ENCODE assay signal across 30 cellular contexts in genomic region chr12:39176376-39176775, GRCh38.
"Had no signal": no experiment of that assay in that cellular context is flagged by ENCODE, and none has a peak within 500 bp of the region (broad histone marks: within the 10 kb centered on the region; RNA-seq: fewer than 3 reads in every experiment).

No MANE protein-coding gene starts in this region.

- DNase-seq: activated CD4-positive, alpha-beta memory T cell treated with anti-CD3 and anti-CD28 coated beads for 36 hours; activated CD4-positive, alpha-beta T cell treated with anti-CD3 and anti-CD28 coated beads for 36 hours; activated CD4-positive, alpha-beta T cell treated with anti-CD3 and anti-CD28 coated beads, Interleukin-2, amount 10 ng/mL, durations not matched to agents 24 days and 14 days; activated CD4-positive, CD25-positive, alpha-beta regulatory T cell; activated CD4-positive, CD25-positive, alpha-beta regulatory T cell treated with anti-CD3 and anti-CD28 coated beads, Interleukin-2, amount 50 U/mL, for 72 hours; activated CD8-positive, alpha-beta memory T cell treated with anti-CD3 and anti-CD28 coated beads, Interleukin-2, amount 10 ng/mL, durations not matched to agents 7 days and 5 days; activated CD8-positive, alpha-beta memory T cell treated with anti-CD3 and anti-CD28 coated beads, Interleukin-2, amount 50 U/mL, for 4 hours; activated CD8-positive, alpha-beta T cell treated with anti-CD3 and anti-CD28 coated beads, Interleukin-2, amount 10 ng/mL, durations not matched to agents 7 days and 5 days; activated effector memory CD4-positive, alpha-beta T cell treated with anti-CD3 and anti-CD28 coated beads, Interleukin-2, amount 50 U/mL, for 16 hours; activated naive CD4-positive, alpha-beta T cell treated with anti-CD3 and anti-CD28 coated beads for 36 hours; activated naive CD8-positive, alpha-beta T cell treated with anti-CD3 and anti-CD28 coated beads for 36 hours; activated naive CD8-positive, alpha-beta T cell treated with anti-CD3 and anti-CD28 coated beads, Interleukin-2, amount 50 U/mL, for 24 hours; activated T-cell treated with anti-CD3 and anti-CD28 coated beads, Interleukin-2, amount 50 U/mL, for 1 hour; activated T-cell treated with anti-CD3 and anti-CD28 coated beads, Interleukin-2, amount 50 U/mL, for 48 hours; adrenal gland; central memory CD4-positive, alpha-beta T cell; cerebellar nuclear complex; colonic mucosa; effector CD8-positive, alpha-beta T cell; esophagus squamous epithelium; foreskin fibroblast; head of caudate nucleus; T-helper 2 cell had no signal

- H3K4me3 ChIP-seq: adrenal gland, ascending aorta, breast epithelium, cardiac muscle cell, colonic mucosa, esophagus squamous epithelium had no signal

- H3K27me3 Mint-ChIP-seq: activated CD4-positive, alpha-beta memory T cell treated with anti-CD3 and anti-CD28 coated beads for 36 hours; activated CD4-positive, alpha-beta T cell treated with anti-CD3 and anti-CD28 coated beads for 36 hours; activated CD4-positive, alpha-beta T cell treated with anti-CD3 and anti-CD28 coated beads, Interleukin-2, amount 10 ng/mL, durations not matched to agents 24 days and 14 days; activated CD8-positive, alpha-beta memory T cell treated with anti-CD3 and anti-CD28 coated beads, Interleukin-2, amount 10 ng/mL, durations not matched to agents 7 days and 5 days; activated naive CD8-positive, alpha-beta T cell treated with anti-CD3 and anti-CD28 coated beads for 36 hours; activated naive CD8-positive, alpha-beta T cell treated with anti-CD3 and anti-CD28 coated beads, Interleukin-2, amount 50 U/mL, for 24 hours; brain had no signal

- H3K4me1 Mint-ChIP-seq: activated CD4-positive, alpha-beta T cell treated with anti-CD3 and anti-CD28 coated beads for 36 hours; activated CD4-positive, alpha-beta T cell treated with anti-CD3 and anti-CD28 coated beads, Interleukin-2, amount 10 ng/mL, durations not matched to agents 24 days and 14 days; activated CD8-positive, alpha-beta memory T cell treated with anti-CD3 and anti-CD28 coated beads, Interleukin-2, amount 10 ng/mL, durations not matched to agents 7 days and 5 days; activated naive CD4-positive, alpha-beta T cell treated with anti-CD3 and anti-CD28 coated beads, Interleukin-2, amount 50 U/mL, for 24 hours; activated naive CD8-positive, alpha-beta T cell treated with anti-CD3 and anti-CD28 coated beads for 36 hours; activated naive CD8-positive, alpha-beta T cell treated with anti-CD3 and anti-CD28 coated beads, Interleukin-2, amount 50 U/mL, for 24 hours had no signal

- H3K27ac Mint-ChIP-seq: activated CD4-positive, alpha-beta memory T cell treated with anti-CD3 and anti-CD28 coated beads for 36 hours; activated CD4-positive, alpha-beta T cell treated with anti-CD3 and anti-CD28 coated beads for 36 hours; activated CD4-positive, alpha-beta T cell treated with anti-CD3 and anti-CD28 coated beads, Interleukin-2, amount 10 ng/mL, durations not matched to agents 24 days and 14 days; activated CD8-positive, alpha-beta memory T cell treated with anti-CD3 and anti-CD28 coated beads, Interleukin-2, amount 10 ng/mL, durations not matched to agents 7 days and 5 days; activated CD8-positive, alpha-beta T cell treated with anti-CD3 and anti-CD28 coated beads, Interleukin-2, amount 10 ng/mL, durations not matched to agents 7 days and 5 days; activated naive CD4-positive, alpha-beta T cell treated with anti-CD3 and anti-CD28 coated beads for 36 hours; activated naive CD4-positive, alpha-beta T cell treated with anti-CD3 and anti-CD28 coated beads, Interleukin-2, amount 50 U/mL, for 24 hours; activated naive CD8-positive, alpha-beta T cell treated with anti-CD3 and anti-CD28 coated beads for 36 hours; activated naive CD8-positive, alpha-beta T cell treated with anti-CD3 and anti-CD28 coated beads, Interleukin-2, amount 50 U/mL, for 24 hours; activated T-helper 1 cell treated with anti-CD3 and anti-CD28 coated beads, Interleukin-12 subunit alpha, Interleukin-12 subunit beta, Interleukin-2, Interleukin-4 antibody, amounts not matched to agents 30 ng/mL and 10 ng/mL and 1 ng/mL, durations not matched to agents 14 hours and 24 hours and 36 hours; activated T-helper 2 cell treated with anti-CD3 and anti-CD28 coated beads, Interferon-gamma antibody, Interleukin-2, Interleukin-4, amounts not matched to agents 10 μg/mL and 5 μg/mL and 100 μg/mL, durations not matched to agents 14 hours and 24 hours and 36 hours; brain had no signal

- H3K4me3 Mint-ChIP-seq: activated CD4-positive, alpha-beta memory T cell treated with anti-CD3 and anti-CD28 coated beads for 36 hours; activated CD4-positive, alpha-beta T cell treated with anti-CD3 and anti-CD28 coated beads for 36 hours; activated CD4-positive, alpha-beta T cell treated with anti-CD3 and anti-CD28 coated beads, Interleukin-2, amount 10 ng/mL, durations not matched to agents 24 days and 14 days; activated CD8-positive, alpha-beta memory T cell treated with anti-CD3 and anti-CD28 coated beads, Interleukin-2, amount 10 ng/mL, durations not matched to agents 7 days and 5 days; activated CD8-positive, alpha-beta T cell treated with anti-CD3 and anti-CD28 coated beads, Interleukin-2, amount 10 ng/mL, durations not matched to agents 7 days and 5 days; activated naive CD4-positive, alpha-beta T cell treated with anti-CD3 and anti-CD28 coated beads for 36 hours; activated naive CD4-positive, alpha-beta T cell treated with anti-CD3 and anti-CD28 coated beads, Interleukin-2, amount 50 U/mL, for 24 hours; activated naive CD8-positive, alpha-beta T cell treated with anti-CD3 and anti-CD28 coated beads for 36 hours; activated naive CD8-positive, alpha-beta T cell treated with anti-CD3 and anti-CD28 coated beads, Interleukin-2, amount 50 U/mL, for 24 hours; activated T-helper 1 cell treated with anti-CD3 and anti-CD28 coated beads, Interleukin-12 subunit alpha, Interleukin-12 subunit beta, Interleukin-2, Interleukin-4 antibody, amounts not matched to agents 30 ng/mL and 10 ng/mL and 1 ng/mL, durations not matched to agents 14 hours and 24 hours and 36 hours; brain had no signal

- H3K36me3 Mint-ChIP-seq: activated CD4-positive, alpha-beta memory T cell treated with anti-CD3 and anti-CD28 coated beads for 36 hours; activated CD8-positive, alpha-beta memory T cell treated with anti-CD3 and anti-CD28 coated beads, Interleukin-2, amount 10 ng/mL, durations not matched to agents 7 days and 5 days; activated naive CD4-positive, alpha-beta T cell treated with anti-CD3 and anti-CD28 coated beads, Interleukin-2, amount 50 U/mL, for 24 hours; activated naive CD8-positive, alpha-beta T cell treated with anti-CD3 and anti-CD28 coated beads for 36 hours; brain had no signal

- H3K9me3 Mint-ChIP-seq: activated CD4-positive, alpha-beta memory T cell treated with anti-CD3 and anti-CD28 coated beads for 36 hours; activated CD4-positive, alpha-beta T cell treated with anti-CD3 and anti-CD28 coated beads, Interleukin-2, amount 10 ng/mL, durations not matched to agents 24 days and 14 days; activated naive CD4-positive, alpha-beta T cell treated with anti-CD3 and anti-CD28 coated beads for 36 hours; activated naive CD4-positive, alpha-beta T cell treated with anti-CD3 and anti-CD28 coated beads, Interleukin-2, amount 50 U/mL, for 24 hours; activated naive CD8-positive, alpha-beta T cell treated with anti-CD3 and anti-CD28 coated beads for 36 hours; activated T-helper 1 cell treated with anti-CD3 and anti-CD28 coated beads, Interleukin-12 subunit alpha, Interleukin-12 subunit beta, Interleukin-2, Interleukin-4 antibody, amounts not matched to agents 30 ng/mL and 10 ng/mL and 1 ng/mL, durations not matched to agents 14 hours and 24 hours and 36 hours; activated T-helper 2 cell treated with anti-CD3 and anti-CD28 coated beads, Interferon-gamma antibody, Interleukin-2, Interleukin-4, amounts not matched to agents 10 μg/mL and 5 μg/mL and 100 μg/mL, durations not matched to agents 14 hours and 24 hours and 36 hours had no signal
